In genomic region chr9:11722957-11723356, GRCh38 we compare ENCODE assay signal across 7 cellular contexts.
"Had no signal": no experiment of that assay in that cellular context is flagged by ENCODE, and none has a peak within 500 bp of the region (broad histone marks: within the 10 kb centered on the region; RNA-seq: fewer than 3 reads in every experiment).

No MANE protein-coding gene starts in this region.

- H3K4me3 Mint-ChIP-seq: GM23338, H9, HFFc6 had no signal

- H3K4me1 Mint-ChIP-seq: GM23338, H9 had no signal

- H3K4me2 ChIP-seq: GM23338 had no signal

- H2AFZ ChIP-seq: GM23338 had no signal

- ATAC-seq: GM23338, HCT116, K562 had no signal

- DNase-seq: H9, HFFc6, IMR-90, KG1 had no signal

- H3K27ac Mint-ChIP-seq: GM23338, H9, HFFc6 had no signal

- H3K4me3 ChIP-seq: GM23338, K562 had no signal

- H3K9me3 Mint-ChIP-seq: GM23338 had no signal
